22 cellular contexts compared by ENCODE assay signal in the genomic region with DNA sequence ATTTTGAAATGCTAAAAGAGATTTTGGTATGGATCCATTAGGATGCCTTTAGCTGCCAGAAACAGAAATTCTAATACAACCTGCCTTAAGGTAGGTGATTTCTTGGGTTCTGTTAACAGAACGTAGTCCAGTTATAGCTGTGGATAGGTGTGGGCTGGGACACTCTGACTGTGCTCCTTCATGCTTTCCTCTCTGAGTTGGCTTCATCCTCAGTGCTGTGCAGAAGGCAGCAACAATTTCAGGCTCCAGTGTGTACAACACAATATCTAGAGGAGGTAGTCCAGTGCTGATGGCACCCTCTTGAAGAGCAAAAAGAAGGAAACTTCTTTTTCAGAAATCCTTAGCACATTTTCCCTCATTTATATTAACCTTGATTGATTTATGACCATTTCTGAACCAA.
"Had no signal": no experiment of that assay in that cellular context is flagged by ENCODE, and none has a peak within 500 bp of the region (broad histone marks: within the 10 kb centered on the region; RNA-seq: fewer than 3 reads in every experiment).

No MANE protein-coding gene starts in this region.

- FAIRE-seq: endometrium, kidney had no signal

- ATAC-seq: gastrocnemius medialis; mucosa of descending colon; naive thymus-derived CD8-positive, alpha-beta T cell; upper lobe of right lung had no signal

- H3K27ac ChIP-seq: colonic mucosa, epithelial cell of prostate, esophagus muscularis mucosa, neutrophil, skin epidermis, stomach, thyroid gland, upper lobe of right lung, vagina had no signal

- H3K9me3 ChIP-seq: colonic mucosa, esophagus muscularis mucosa, gastrocnemius medialis, mucosa of descending colon, neutrophil, sigmoid colon, stomach, thyroid gland, upper lobe of right lung, vagina had no signal

- H3K36me3 ChIP-seq: colonic mucosa, thyroid gland had no signal

- H3K4me3 ChIP-seq: colonic mucosa, esophagus muscularis mucosa, gastrocnemius medialis, mucosa of descending colon, sigmoid colon, skin epidermis, stomach, thyroid gland, upper lobe of right lung, vagina had no signal

- H3K4me1 ChIP-seq: colonic mucosa had no signal

- DNase-seq: cerebellar nuclear complex; colonic mucosa; effector memory CD4-positive, alpha-beta T cell; gastrocnemius medialis; glutamatergic neuron; kidney; left cardiac atrium; mammary epithelial cell; mucosa of descending colon; naive thymus-derived CD8-positive, alpha-beta T cell; sigmoid colon; stimulated activated CD4-positive, alpha-beta T cell treated with anti-CD3 and anti-CD28 coated beads, Interleukin-12 subunit alpha, Interleukin-12 subunit beta, amount 100 ng/mL, for 4 hours; stimulated activated naive CD4-positive, alpha-beta T cell; stomach; thyroid gland; upper lobe of right lung had no signal

- H3K27me3 ChIP-seq: colonic mucosa, esophagus muscularis mucosa, gastrocnemius medialis, neutrophil, sigmoid colon, stomach, thyroid gland, upper lobe of right lung, vagina had no signal
